Comparison of ENCODE assay signal across 10 cellular contexts in genomic region chr16:85302018-85302847, GRCh38.
DNase-seq lines count a peak whose midpoint lies in the region; ATAC-seq and TF ChIP-seq lines count a peak whose summit lies in the region.
"Had no signal": no experiment of that assay in that cellular context is flagged by ENCODE, and none has a peak within 500 bp of the region (broad histone marks: within the 10 kb centered on the region; RNA-seq: fewer than 3 reads in every experiment).

No MANE protein-coding gene starts in this region.

- no peaks in the 10 kb centered on the region for H3K27me3 ChIP-seq in HUES48 (ENCODE audit: control insufficient read depth, insufficient read depth, low read length)

- no peak overlapping the region for H3K9ac ChIP-seq in HUES48 (ENCODE audit: low read depth, low read length)

- peak overlapping the region; percentile 9 for H3K27ac ChIP-seq in HUES48 (ENCODE audit: low read depth, low read length)
- H3K27ac ChIP-seq in mesodermal cell (ENCODE audit: low read depth, low read length, severe bottlenecking), result peak overlapping the region; percentile 41

- peaks cover 17% of the 10 kb centered on the region for H3K4me1 ChIP-seq in HUES48 (ENCODE audit: control insufficient read depth, insufficient read depth, low read length)
- H3K4me1 ChIP-seq in mesodermal cell (ENCODE audit: control insufficient read depth, insufficient read depth, low read length, poor library complexity, severe bottlenecking), result peaks cover 30% of the 10 kb centered on the region

- no peak for TF ChIP-seq CTCF in AG10803 (conservative IDR thresholded peaks at IDR 0.05; ENCODE audit: low read length)

- H3K9me3 ChIP-seq in HUES48 (ENCODE audit: control insufficient read depth, insufficient read depth, low read length), result no peaks in the 10 kb centered on the region
- H3K9me3 ChIP-seq in mesodermal cell (ENCODE audit: control insufficient read depth, low read length), result no peaks in the 10 kb centered on the region

- DNase-seq in AG10803 (ENCODE audit: low read depth) (peak; percentile 30), amniotic epithelial cell (ENCODE audit: low read depth) (peak; percentile 91), pons (ENCODE audit: low spot score) (no peak)
- DNase-seq in stimulated activated CD4-positive, alpha-beta T cell treated with anti-CD3 and anti-CD28 coated beads, Interleukin-1b, Interleukin-23, amount 100 ng/mL, for 48 hours, result no peak
- DNase-seq: NCI-H446, posterior cingulate gyrus had no signal

- H3K36me3 ChIP-seq in HUES48 (ENCODE audit: control insufficient read depth, insufficient read depth, low read length), result no peaks in the 10 kb centered on the region
- H3K36me3 ChIP-seq in mesodermal cell (ENCODE audit: control insufficient read depth, insufficient read depth, low read length), result no peaks in the 10 kb centered on the region

- H3K4me3 ChIP-seq in AG10803 (ENCODE audit: low read length) (no peak overlapping the region), HUES48 (ENCODE audit: low read depth, low read length) (no peak overlapping the region), mesodermal cell (ENCODE audit: extremely low read depth, insufficient read depth, low read length, poor library complexity, severe bottlenecking) (no peak overlapping the region)

- ATAC-seq in HG03378 (IDR thresholded peaks at IDR 0.05; ENCODE audit: unreplicated experiment), result no peak
- no peak for ATAC-seq in HG03565 (IDR thresholded peaks at IDR 0.05; ENCODE audit: unreplicated experiment)

- 33 to 39% methylated on average over 17 of the region's 24 CpGs for WGBS in mesodermal cell (ENCODE audit: insufficient coverage in 2 of 2), 2 experiments

Comparison
In these comparisons a context has a peak if more than half of its experiments do, and no peak if none do; other contexts are left out.
1. DNase-seq: peak in AG10803 (single experiment) and amniotic epithelial cell (single experiment); none in pons (single experiment) and stimulated activated CD4-positive, alpha-beta T cell treated with anti-CD3 and anti-CD28 coated beads, Interleukin-1b, Interleukin-23, amount 100 ng/mL, for 48 hours (single experiment).